Comparison of ENCODE assay signal across 9 cellular contexts in the genomic region with DNA sequence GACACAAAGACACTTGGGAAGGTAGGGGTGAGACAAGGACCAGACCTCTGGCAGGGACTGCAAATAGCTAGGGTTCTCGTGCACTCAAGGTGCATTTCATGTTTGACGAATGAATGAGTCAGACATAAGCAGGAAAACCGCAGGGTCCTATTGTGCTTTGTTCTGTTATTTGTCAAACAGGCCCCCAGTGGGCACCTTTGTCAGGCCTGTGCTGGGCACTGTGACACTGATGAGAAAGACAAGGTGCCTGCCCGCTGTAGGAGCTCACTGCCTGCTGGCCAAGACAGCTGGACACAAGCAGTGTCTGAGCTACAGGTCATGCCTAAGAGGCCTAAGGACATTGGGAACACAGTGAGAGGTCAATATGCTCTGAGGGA. TPM values are rescaled to one million over a fixed set of nuclear protein-coding genes. Genes with fewer than 3 reads are reported as not detected.
DNase-seq lines count a peak whose midpoint lies in the region; ATAC-seq, FAIRE-seq and TF ChIP-seq lines count a peak whose summit lies in the region.
"Had no signal": no experiment of that assay in that cellular context is flagged by ENCODE, and none has a peak within 500 bp of the region (broad histone marks: within the 10 kb centered on the region; RNA-seq: fewer than 3 reads in every experiment).

No MANE protein-coding gene starts in this region.

- intact Hi-C loops in MCF 10A (cut with micrococcal nuclease) (no loop called here), breast epithelium (cut with DNase I; ENCODE audit: low total_unique reads) (no loop called here)

- H3K27me3 Mint-ChIP-seq in MCF 10A (ENCODE audit: insufficient read depth, unreplicated experiment), result no peaks in the 10 kb centered on the region
- H3K27me3 Mint-ChIP-seq in activated naive CD8-positive, alpha-beta T cell treated with anti-CD3 and anti-CD28 coated beads, Interleukin-2, amount 50 U/mL, for 24 hours, result peaks cover 6% of the 10 kb centered on the region
- H3K27me3 Mint-ChIP-seq in stimulated activated naive CD8-positive, alpha-beta T cell treated with anti-CD3 and anti-CD28 coated beads, Interleukin-15, amount 100 ng/mL, for 72 hours, result peaks cover 7% of the 10 kb centered on the region

- no peaks in the 10 kb centered on the region for H3K36me3 ChIP-seq in breast epithelium

- FAIRE-seq in RCC 7860 (lab: Jason Lieb, UNC), result no peak

- H3K4me3 Mint-ChIP-seq in MCF 10A (ENCODE audit: unreplicated experiment), result no peak overlapping the region
- H3K4me3 Mint-ChIP-seq in activated naive CD8-positive, alpha-beta T cell treated with anti-CD3 and anti-CD28 coated beads, Interleukin-2, amount 50 U/mL, for 24 hours, result peak overlapping the region; percentile 1
- H3K4me3 Mint-ChIP-seq in stimulated activated naive CD8-positive, alpha-beta T cell treated with anti-CD3 and anti-CD28 coated beads, Interleukin-15, amount 100 ng/mL, for 72 hours, result no peak overlapping the region

- no peaks in the 10 kb centered on the region for H3K9me3 ChIP-seq in breast epithelium

- H3K9me3 Mint-ChIP-seq in MCF 10A (ENCODE audit: unreplicated experiment), result no peaks in the 10 kb centered on the region
- no peaks in the 10 kb centered on the region for H3K9me3 Mint-ChIP-seq in activated naive CD8-positive, alpha-beta T cell treated with anti-CD3 and anti-CD28 coated beads, Interleukin-2, amount 50 U/mL, for 24 hours
- no peaks in the 10 kb centered on the region for H3K9me3 Mint-ChIP-seq in stimulated activated naive CD8-positive, alpha-beta T cell treated with anti-CD3 and anti-CD28 coated beads, Interleukin-15, amount 100 ng/mL, for 72 hours

- TF ChIP-seq CTCF in MCF 10A (IDR thresholded peaks at IDR 0.05; ENCODE audit: unreplicated experiment) (no peak), breast epithelium (IDR thresholded peaks at IDR 0.05) (no peak)

- DNase-seq in MCF 10A (ENCODE audit: unreplicated experiment) (peak; percentile 70), breast epithelium (ENCODE audit: low spot score in 2 of 2) (no peak), RCC 7860 (ENCODE audit: low spot score) (peak; percentile 46), NCI-H2029 treated with DMSO at 0.1 percent for 48 hours (lab: John Stamatoyannopoulos, UW) (no peak), NCI-H1436 treated with DMSO at 0.1 percent for 48 hours (lab: John Stamatoyannopoulos, UW) (no peak)
- DNase-seq in activated naive CD8-positive, alpha-beta T cell treated with anti-CD3 and anti-CD28 coated beads, Interleukin-2, amount 50 U/mL, for 24 hours, result no peak
- no peak for DNase-seq in stimulated activated naive CD8-positive, alpha-beta T cell treated with anti-CD3 and anti-CD28 coated beads, Interleukin-15, amount 100 ng/mL, for 72 hours
- DNase-seq in effector CD4-positive, alpha-beta T cell, result no peak

- H3K27ac Mint-ChIP-seq in MCF 10A (ENCODE audit: low read depth, unreplicated experiment), result no peak overlapping the region
- peak overlapping the region; percentile 9 for H3K27ac Mint-ChIP-seq in activated naive CD8-positive, alpha-beta T cell treated with anti-CD3 and anti-CD28 coated beads, Interleukin-2, amount 50 U/mL, for 24 hours
- peak overlapping the region; percentile 1 to 82 for H3K27ac Mint-ChIP-seq in stimulated activated naive CD8-positive, alpha-beta T cell treated with anti-CD3 and anti-CD28 coated beads, Interleukin-15, amount 100 ng/mL, for 72 hours

- no peaks in the 10 kb centered on the region for H3K27me3 ChIP-seq in breast epithelium

- H3K4me3 ChIP-seq in breast epithelium, result no peak overlapping the region

- POLR2A ChIA-PET in MCF 10A (lab: Yijun Ruan, JAX), result no interaction called here

- no peak for TF ChIP-seq POLR2A in breast epithelium (IDR thresholded peaks at IDR 0.05)

- no peaks in the 10 kb centered on the region for H3K36me3 Mint-ChIP-seq in MCF 10A (ENCODE audit: insufficient read depth, unreplicated experiment)
- H3K36me3 Mint-ChIP-seq in activated naive CD8-positive, alpha-beta T cell treated with anti-CD3 and anti-CD28 coated beads, Interleukin-2, amount 50 U/mL, for 24 hours (ENCODE audit: low read depth), result no peaks in the 10 kb centered on the region

- no peak overlapping the region for H3K27ac ChIP-seq in breast epithelium

- ATAC-seq in activated naive CD8-positive, alpha-beta T cell treated with anti-CD3 and anti-CD28 coated beads, Interleukin-2, amount 50 U/mL, for 24 hours, result peak; percentile 13
- ATAC-seq in stimulated activated naive CD8-positive, alpha-beta T cell treated with anti-CD3 and anti-CD28 coated beads, Interleukin-15, amount 100 ng/mL, for 72 hours, result no peak

- peaks cover 7% of the 10 kb centered on the region for H3K4me1 Mint-ChIP-seq in MCF 10A (ENCODE audit: insufficient read depth, unreplicated experiment)
- peaks cover 17% of the 10 kb centered on the region for H3K4me1 Mint-ChIP-seq in activated naive CD8-positive, alpha-beta T cell treated with anti-CD3 and anti-CD28 coated beads, Interleukin-2, amount 50 U/mL, for 24 hours
- H3K4me1 Mint-ChIP-seq in stimulated activated naive CD8-positive, alpha-beta T cell treated with anti-CD3 and anti-CD28 coated beads, Interleukin-15, amount 100 ng/mL, for 72 hours, result peaks cover 14% of the 10 kb centered on the region

- BruUV-seq in MCF 10A (replicated peaks; lab: Mats Ljungman, UMichigan), result no TSS peak

- H3K4me1 ChIP-seq in breast epithelium, result no peaks in the 10 kb centered on the region

- CTCF ChIA-PET in MCF 10A (lab: Yijun Ruan, JAX), result interaction anchor here (0.6 to 3.0 kb wide), 7 partner anchors 8 to 841 kb away, joined by 3 to 21 read pairs (median 4); no protein-coding TSS in a partner anchor

RNA-seq across cellular contexts. Expression of a gene that starts 2.3 kb away (rescaled TPM):
- total RNA-seq in MCF 10A (2022) (1.2 and 1.8 TPM in 2 replicates), breast epithelium (1 to 10 TPM in 1 of 3 donors, under 1 TPM in 2; 0.64 to 1.6 (median 0.73) TPM)

RNA-seq across cellular contexts. Expression of a gene that starts 31.3 kb away (rescaled TPM):
- total RNA-seq in MCF 10A (2022) (not detected in 2 replicates), breast epithelium (not detected)
- total RNA-seq: mononuclear cell had no signal

RNA-seq across cellular contexts. Expression of a gene that starts 52.1 kb away (rescaled TPM):
- total RNA-seq in MCF 10A (2022), result not detected in 2 replicates
- total RNA-seq in breast epithelium, result 1 to 10 TPM in 2 of 3 donors, not detected in 1; 1.3 to 2.0 TPM

RNA-seq across cellular contexts. Expression of a gene that starts 52.6 kb away (rescaled TPM):
- total RNA-seq in MCF 10A (2022) (126 and 135 TPM in 2 replicates), breast epithelium (100 to 1,000 TPM; 156 to 201 (median 172) TPM)

RNA-seq across cellular contexts. Expression of a gene that starts 52.7 kb away (rescaled TPM):
- total RNA-seq in MCF 10A (2022), result 18.4 and 20.2 TPM in 2 replicates
- 10 to 100 TPM in 2 of 3 donors, 1 to 10 TPM in 1; 6.6 to 14.5 (median 10.6) TPM for total RNA-seq in breast epithelium

Comparison
In these comparisons a context has a peak if more than half of its experiments do, and no peak if none do; other contexts are left out.
1. DNase-seq: peak in MCF 10A (single experiment) and RCC 7860 (single experiment); none in breast epithelium (0 of 2), activated naive CD8-positive, alpha-beta T cell treated with anti-CD3 and anti-CD28 coated beads, Interleukin-2, amount 50 U/mL, for 24 hours (single experiment), stimulated activated naive CD8-positive, alpha-beta T cell treated with anti-CD3 and anti-CD28 coated beads, Interleukin-15, amount 100 ng/mL, for 72 hours (0 of 2), NCI-H2029 treated with DMSO at 0.1 percent for 48 hours (single experiment), effector CD4-positive, alpha-beta T cell (single experiment) and NCI-H1436 treated with DMSO at 0.1 percent for 48 hours (single experiment).